11 cellular contexts compared by ENCODE assay signal in genomic region chr20:20734475-20734948, GRCh38. TPM values are rescaled to one million over a fixed set of nuclear protein-coding genes. Genes with fewer than 3 reads are reported as not detected.
DNase-seq lines count a peak whose midpoint lies in the region; ATAC-seq and TF ChIP-seq lines count a peak whose summit lies in the region.
"Had no signal": no experiment of that assay in that cellular context is flagged by ENCODE, and none has a peak within 500 bp of the region (broad histone marks: within the 10 kb centered on the region; RNA-seq: fewer than 3 reads in every experiment).

No MANE protein-coding gene starts in this region.

- peak overlapping the region; percentile 44; the same call in 1 of the 2 replicates for H3K27ac ChIP-seq in SK-N-MC
- peak overlapping the region; percentile 35 to 88 for H3K27ac ChIP-seq in left lung

- H3K36me3 ChIP-seq in SK-N-MC (ENCODE audit: insufficient read depth, low read length) (no peaks in the 10 kb centered on the region), left lung (no peaks in the 10 kb centered on the region)

- H3K4me3 ChIP-seq in SK-N-MC, result no peak overlapping the region
- no peak overlapping the region for H3K4me3 ChIP-seq in left lung
- H3K4me3 ChIP-seq: lung had no signal

- peaks cover 0 to 40% of the 10 kb centered on the region in 2 donors for H3K4me1 ChIP-seq in left lung

- no peak overlapping the region for H3K9ac ChIP-seq in SK-N-MC (ENCODE audit: insufficient read length)

- H3K9me3 ChIP-seq in SK-N-MC (ENCODE audit: low read depth, low read length), result no peaks in the 10 kb centered on the region
- H3K9me3 ChIP-seq in left lung, result no peaks in the 10 kb centered on the region

- H3K27me3 ChIP-seq in left lung, result no peaks in the 10 kb centered on the region

- intact Hi-C loops in left lung (cut with DNase I), result no loop called here

- TF ChIP-seq CTCF in left lung (IDR thresholded peaks at IDR 0.05), result no peak

- DNase-seq in DMS153 (lab: John Stamatoyannopoulos, UW) (peak; percentile 65), SK-N-MC (ENCODE audit: low read depth, low spot score) (no peak), left lung (no peak), NCI-H2107 (lab: John Stamatoyannopoulos, UW) (no peak), nucleus accumbens (lab: John Stamatoyannopoulos, UW) (no peak), NCI-H1930 (lab: John Stamatoyannopoulos, UW) (no peak)
- DNase-seq: NCI-H2081 treated with DMSO at 0.1 percent for 48 hours; stimulated activated CD4-positive, alpha-beta T cell treated with anti-CD3 and anti-CD28 coated beads, Interleukin-2, amount 100 ng/mL, for 48 hours had no signal

- peak; percentile 54 for ATAC-seq in GM21576 (IDR thresholded peaks at IDR 0.05; ENCODE audit: unreplicated experiment)
- peak; percentile 48 for ATAC-seq in left lung
- no peak for ATAC-seq in HG03175 (IDR thresholded peaks at IDR 0.05; ENCODE audit: unreplicated experiment)

RNA-seq across cellular contexts. Expression of gene RALGAPA2, which starts 22.1 kb away (rescaled TPM):
- total RNA-seq in left lung, result 10 to 100 TPM; 55.4 to 79.8 TPM
